In the genomic region with DNA sequence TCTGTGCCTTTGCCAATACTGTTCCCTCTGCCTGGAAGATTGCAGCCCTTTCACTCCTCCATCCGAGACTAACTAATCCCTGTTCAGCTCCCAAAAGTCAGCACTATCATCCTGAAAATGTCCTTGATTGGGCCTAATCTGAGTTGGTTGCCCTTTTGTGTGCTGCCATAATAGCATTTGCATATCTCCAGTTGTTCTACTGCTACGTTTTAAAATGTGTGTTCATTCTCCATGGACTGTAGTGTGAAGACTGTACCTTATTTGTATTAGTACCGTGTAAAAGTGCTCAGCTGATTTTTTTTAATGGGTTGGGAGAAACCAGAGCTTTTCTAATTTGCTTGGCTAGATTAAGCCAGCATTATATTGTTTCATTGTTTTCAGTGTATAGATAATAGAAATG, we compare ENCODE assay signal across 21 cellular contexts.
"Had no signal": no experiment of that assay in that cellular context is flagged by ENCODE, and none has a peak within 500 bp of the region (broad histone marks: within the 10 kb centered on the region; RNA-seq: fewer than 3 reads in every experiment).

No MANE protein-coding gene starts in this region.

- H3K9me3 ChIP-seq: thoracic aorta, upper lobe of left lung had no signal

- H3K9me3 Mint-ChIP-seq: activated T-helper 1 cell treated with anti-CD3 and anti-CD28 coated beads, Interleukin-12 subunit alpha, Interleukin-12 subunit beta, Interleukin-2, Interleukin-4 antibody, amounts not matched to agents 30 ng/mL and 10 ng/mL and 1 ng/mL, durations not matched to agents 14 hours and 24 hours and 36 hours; nephron; stimulated activated naive CD8-positive, alpha-beta T cell treated with anti-CD3 and anti-CD28 coated beads, Interleukin-15, amount 100 ng/mL, for 72 hours; WTC11 had no signal

- H3K4me3 Mint-ChIP-seq: activated CD4-positive, alpha-beta T cell treated with anti-CD3 and anti-CD28 coated beads for 36 hours; activated naive CD8-positive, alpha-beta T cell; activated T-helper 1 cell treated with anti-CD3 and anti-CD28 coated beads, Interleukin-12 subunit alpha, Interleukin-12 subunit beta, Interleukin-2, Interleukin-4 antibody, amounts not matched to agents 30 ng/mL and 10 ng/mL and 1 ng/mL, durations not matched to agents 14 hours and 24 hours and 36 hours; nephron; stimulated activated naive CD8-positive, alpha-beta T cell treated with anti-CD3 and anti-CD28 coated beads, Interleukin-15, amount 100 ng/mL, for 72 hours; WTC11 had no signal

- H3K36me3 Mint-ChIP-seq: activated naive CD8-positive, alpha-beta T cell; WTC11 had no signal

- H3K27ac Mint-ChIP-seq: activated CD4-positive, alpha-beta T cell treated with anti-CD3 and anti-CD28 coated beads for 36 hours; activated naive CD8-positive, alpha-beta T cell; activated T-helper 1 cell treated with anti-CD3 and anti-CD28 coated beads, Interleukin-12 subunit alpha, Interleukin-12 subunit beta, Interleukin-2, Interleukin-4 antibody, amounts not matched to agents 30 ng/mL and 10 ng/mL and 1 ng/mL, durations not matched to agents 14 hours and 24 hours and 36 hours; nephron; progenitor cell of endocrine pancreas; WTC11 had no signal

- FAIRE-seq: endometrium had no signal

- H3K27ac ChIP-seq: skin epidermis, thoracic aorta, upper lobe of left lung had no signal

- ATAC-seq: activated CD4-positive, alpha-beta T cell treated with anti-CD3 and anti-CD28 coated beads for 36 hours; left colon; stimulated activated naive CD8-positive, alpha-beta T cell treated with anti-CD3 and anti-CD28 coated beads, Interleukin-15, amount 100 ng/mL, for 72 hours; WTC11 had no signal

- H3K27me3 Mint-ChIP-seq: activated CD4-positive, alpha-beta T cell treated with anti-CD3 and anti-CD28 coated beads for 36 hours; progenitor cell of endocrine pancreas; stimulated activated naive CD8-positive, alpha-beta T cell treated with anti-CD3 and anti-CD28 coated beads, Interleukin-15, amount 100 ng/mL, for 72 hours had no signal

- H3K36me3 ChIP-seq: upper lobe of left lung had no signal

- H3K4me3 ChIP-seq: coronary artery, lung, skin epidermis, thoracic aorta, upper lobe of left lung had no signal

- H3K27me3 ChIP-seq: upper lobe of left lung had no signal

- DNase-seq: activated CD4-positive, alpha-beta T cell treated with anti-CD3 and anti-CD28 coated beads for 36 hours; activated CD4-positive, alpha-beta T cell treated with anti-CD3 and anti-CD28 coated beads, Interleukin-2, amount 50 U/mL, for 48 hours; activated T-cell treated with anti-CD3 and anti-CD28 coated beads for 4 hours; central memory CD4-positive, alpha-beta T cell; erythroblast; foreskin melanocyte; left colon; stimulated activated CD4-positive, alpha-beta T cell treated with anti-CD3 and anti-CD28 coated beads, Interleukin-15, amount 100 ng/mL, for 24 hours; stimulated activated CD4-positive, alpha-beta T cell treated with anti-CD3 and anti-CD28 coated beads, Interleukin-2, amount 100 ng/mL, for 48 hours; stimulated activated naive CD8-positive, alpha-beta T cell treated with anti-CD3 and anti-CD28 coated beads, Interleukin-15, amount 100 ng/mL, for 72 hours; upper lobe of left lung had no signal
